Comparison of ENCODE assay signal across 1 cellular context in genomic region chr7:127581716-127582115, GRCh38.
TF ChIP-seq lines count a peak whose summit lies in the region.

No MANE protein-coding gene starts in this region.

TF ChIP-seq in SK-N-SH treated with all-trans-retinoic acid at 6 μM for 48 hours, 23 proteins besides CTCF, POLR2A, EP300 and RAD21 (continued from another document):
- TF ChIP-seq TSHZ2 (CRISPR knock-in tag; IDR thresholded peaks at IDR 0.05) (no peak), CSDC2 (CRISPR knock-in tag; IDR thresholded peaks at IDR 0.05) (no peak), ZNF70 (CRISPR knock-in tag; IDR thresholded peaks at IDR 0.05) (no peak), OSR1 (CRISPR knock-in tag; IDR thresholded peaks at IDR 0.05) (no peak), ZFP3 (CRISPR knock-in tag; IDR thresholded peaks at IDR 0.05) (no peak), ZFP30 (CRISPR knock-in tag; IDR thresholded peaks at IDR 0.05) (no peak), POU6F1 (CRISPR knock-in tag; IDR thresholded peaks at IDR 0.05; ENCODE audit: borderline replicate concordance, low read depth) (no peak), PATZ1 (CRISPR knock-in tag; IDR thresholded peaks at IDR 0.05; ENCODE audit: borderline replicate concordance) (no peak), ZC3H10 (CRISPR knock-in tag; IDR thresholded peaks at IDR 0.05) (no peak), CSRNP3 (CRISPR knock-in tag; IDR thresholded peaks at IDR 0.05) (no peak)
